ENCODE assay signal across 8 cellular contexts in genomic region chr17:40068584-40068916, GRCh38. TPM values are rescaled to one million over a fixed set of nuclear protein-coding genes. Genes with fewer than 3 reads are reported as not detected.
DNase-seq lines count a peak whose midpoint lies in the region; ATAC-seq lines count a peak whose summit lies in the region.

No MANE protein-coding gene starts in this region.

- no peaks in the 10 kb centered on the region for H3K9me3 Mint-ChIP-seq in activated T-helper 17 cell treated with anti-CD3 and anti-CD28 coated beads, Interleukin-2, amount 50 U/mL, for 72 hours
- no peaks in the 10 kb centered on the region for H3K9me3 Mint-ChIP-seq in stimulated activated naive CD8-positive, alpha-beta T cell treated with anti-CD3 and anti-CD28 coated beads, Interleukin-15, amount 100 ng/mL, for 72 hours

- DNase-seq in NCI-H1092 treated with DMSO at 0.1 percent for 48 hours (lab: John Stamatoyannopoulos, UW) (peak; percentile 69), NCI-H1092 (lab: John Stamatoyannopoulos, UW) (no peak), NCI-H446 (lab: John Stamatoyannopoulos, UW) (no peak), GF-D8 (lab: John Stamatoyannopoulos, UW) (no peak), NCI-H69 (lab: John Stamatoyannopoulos, UW) (no peak)
- no peak for DNase-seq in stimulated activated naive CD8-positive, alpha-beta T cell treated with anti-CD3 and anti-CD28 coated beads, Interleukin-15, amount 100 ng/mL, for 72 hours

- no peak overlapping the region for H3K27ac ChIP-seq in iPS-20b (ENCODE audit: low read length)

- no peaks in the 10 kb centered on the region for H3K36me3 ChIP-seq in iPS-20b (ENCODE audit: insufficient read depth, low read depth, low read length)

- peaks cover 35% of the 10 kb centered on the region for H3K4me1 Mint-ChIP-seq in activated T-helper 17 cell treated with anti-CD3 and anti-CD28 coated beads, Interleukin-2, amount 50 U/mL, for 72 hours
- peaks cover 97% of the 10 kb centered on the region for H3K4me1 Mint-ChIP-seq in stimulated activated naive CD8-positive, alpha-beta T cell treated with anti-CD3 and anti-CD28 coated beads, Interleukin-15, amount 100 ng/mL, for 72 hours

- peaks cover 15% of the 10 kb centered on the region for H3K27me3 ChIP-seq in iPS-20b (ENCODE audit: insufficient read depth, low read length)

- peaks cover 43% of the 10 kb centered on the region; the same call in 1 of the 2 replicates for H3K4me1 ChIP-seq in iPS-20b (ENCODE audit: insufficient read depth, low read length)

- H3K4me3 ChIP-seq in iPS-20b (ENCODE audit: low read length), result peak overlapping the region; percentile 53

- no peaks in the 10 kb centered on the region for H3K27me3 Mint-ChIP-seq in activated T-helper 17 cell treated with anti-CD3 and anti-CD28 coated beads, Interleukin-2, amount 50 U/mL, for 72 hours
- H3K27me3 Mint-ChIP-seq in stimulated activated naive CD8-positive, alpha-beta T cell treated with anti-CD3 and anti-CD28 coated beads, Interleukin-15, amount 100 ng/mL, for 72 hours, result no peaks in the 10 kb centered on the region

- ATAC-seq in activated T-helper 17 cell treated with anti-CD3 and anti-CD28 coated beads, Interleukin-2, amount 50 U/mL, for 72 hours (replicated peaks), result peak; percentile 9
- peak; percentile 3 for ATAC-seq in stimulated activated naive CD8-positive, alpha-beta T cell treated with anti-CD3 and anti-CD28 coated beads, Interleukin-15, amount 100 ng/mL, for 72 hours

- H3K9me3 ChIP-seq in iPS-20b (ENCODE audit: insufficient read depth, low read depth, low read length), result no peaks in the 10 kb centered on the region

- no peaks in the 10 kb centered on the region for H3K36me3 Mint-ChIP-seq in activated T-helper 17 cell treated with anti-CD3 and anti-CD28 coated beads, Interleukin-2, amount 50 U/mL, for 72 hours (ENCODE audit: low read depth)

- H3K9ac ChIP-seq in iPS-20b (ENCODE audit: low read depth, low read length), result peak overlapping the region; percentile 35; the same call in 1 of the 2 replicates

- H3K4me3 Mint-ChIP-seq in activated T-helper 17 cell treated with anti-CD3 and anti-CD28 coated beads, Interleukin-2, amount 50 U/mL, for 72 hours, result peak overlapping the region; percentile 94
- H3K4me3 Mint-ChIP-seq in stimulated activated naive CD8-positive, alpha-beta T cell treated with anti-CD3 and anti-CD28 coated beads, Interleukin-15, amount 100 ng/mL, for 72 hours, result peak overlapping the region; percentile 75 to 81

- H3K27ac Mint-ChIP-seq in activated T-helper 17 cell treated with anti-CD3 and anti-CD28 coated beads, Interleukin-2, amount 50 U/mL, for 72 hours, result peak overlapping the region; percentile 89
- peak overlapping the region; percentile 92 to 94 for H3K27ac Mint-ChIP-seq in stimulated activated naive CD8-positive, alpha-beta T cell treated with anti-CD3 and anti-CD28 coated beads, Interleukin-15, amount 100 ng/mL, for 72 hours

RNA-seq across cellular contexts. Expression of gene THRA, which starts 5.8 kb away (rescaled TPM):
- total RNA-seq in activated T-helper 17 cell treated with anti-CD3 and anti-CD28 coated beads, Interleukin-2, amount 50 U/mL, for 72 hours, result 10 to 100 TPM; 10.3 to 14.4 TPM

RNA-seq across cellular contexts. Expression of gene MED24, which starts 14.3 kb away (rescaled TPM):
- total RNA-seq in activated T-helper 17 cell treated with anti-CD3 and anti-CD28 coated beads, Interleukin-2, amount 50 U/mL, for 72 hours, result 100 to 1,000 TPM in 1 of 2 donors, 10 to 100 TPM in 1; 83.5 to 140 TPM

RNA-seq across cellular contexts. Expression of gene NR1D1, which starts 31.8 kb away (rescaled TPM):
- 10 to 100 TPM; 12.2 to 21.8 TPM for total RNA-seq in activated T-helper 17 cell treated with anti-CD3 and anti-CD28 coated beads, Interleukin-2, amount 50 U/mL, for 72 hours

RNA-seq across cellular contexts. Expression of gene MSL1, which starts 53.2 kb away (rescaled TPM):
- total RNA-seq in activated T-helper 17 cell treated with anti-CD3 and anti-CD28 coated beads, Interleukin-2, amount 50 U/mL, for 72 hours, result 100 to 1,000 TPM in 1 of 2 donors, 10 to 100 TPM in 1; 80.5 to 114 TPM

RNA-seq across cellular contexts. Expression of gene CSF3, which starts 53.3 kb away (rescaled TPM):
- not detected for total RNA-seq in activated T-helper 17 cell treated with anti-CD3 and anti-CD28 coated beads, Interleukin-2, amount 50 U/mL, for 72 hours
